10 cellular contexts compared by ENCODE assay signal in the genomic region with DNA sequence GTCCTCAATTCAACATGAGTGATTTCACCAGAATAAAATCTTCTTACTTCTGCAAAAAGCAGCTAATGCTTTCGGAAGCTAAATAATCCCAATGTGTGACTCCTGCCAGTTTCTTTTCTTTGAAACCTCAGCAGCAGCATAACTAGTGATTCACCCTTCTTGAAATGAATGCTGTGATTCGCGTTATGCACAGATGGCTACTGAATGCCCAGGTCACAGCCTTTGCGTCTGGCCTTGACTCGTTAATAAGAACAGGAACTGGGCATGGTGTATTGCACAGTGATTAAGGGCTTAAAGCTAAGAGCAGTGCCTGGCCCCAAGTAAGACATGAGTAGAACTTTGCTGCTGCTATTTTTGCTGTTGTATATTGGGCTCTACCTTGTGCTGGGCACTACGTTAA. TPM values are rescaled to one million over a fixed set of nuclear protein-coding genes. Genes with fewer than 3 reads are reported as not detected.
DNase-seq lines count a peak whose midpoint lies in the region; ATAC-seq, FAIRE-seq and TF ChIP-seq lines count a peak whose summit lies in the region.
"Had no signal": no experiment of that assay in that cellular context is flagged by ENCODE, and none has a peak within 500 bp of the region (broad histone marks: within the 10 kb centered on the region; RNA-seq: fewer than 3 reads in every experiment).

No MANE protein-coding gene starts in this region.

- no peak overlapping the region for H4K5ac ChIP-seq in mesendoderm (ENCODE audit: low read length)

- TF ChIP-seq CTCF in choroid plexus epithelial cell (conservative IDR thresholded peaks at IDR 0.05; ENCODE audit: low read depth, low read length), result no peak

- no peak overlapping the region for H3K23ac ChIP-seq in mesendoderm (ENCODE audit: low read length)

- peaks cover 9% of the 10 kb centered on the region for H3K79me1 ChIP-seq in mesendoderm (ENCODE audit: low read length)

- no peak overlapping the region for H2BK15ac ChIP-seq in mesendoderm (replicated peaks; ENCODE audit: low read depth)

- H3K18ac ChIP-seq in mesendoderm (ENCODE audit: low read length), result no peak overlapping the region

- no peak for ATAC-seq in HG02610 (IDR thresholded peaks at IDR 0.05; ENCODE audit: unreplicated experiment)

- no peak overlapping the region for H2AK5ac ChIP-seq in mesendoderm (ENCODE audit: low read length)

- peaks cover 3% of the 10 kb centered on the region for H3K4me1 ChIP-seq in mesendoderm (ENCODE audit: control insufficient read depth, low read depth, low read length)

- no peak overlapping the region for H2BK120ac ChIP-seq in mesendoderm (ENCODE audit: low read depth, low read length)

- no peak for TF ChIP-seq POLR2A in GM12892 (IDR thresholded peaks at IDR 0.05; ENCODE audit: low read depth, low read length)

- H3K27ac ChIP-seq in mesendoderm (ENCODE audit: low read depth, low read length), result no peak overlapping the region

- H3K4me3 ChIP-seq in choroid plexus epithelial cell (ENCODE audit: low read depth, low read length) (no peak overlapping the region), mesendoderm (ENCODE audit: low read length) (no peak overlapping the region)

- H4K8ac ChIP-seq in mesendoderm (ENCODE audit: low read depth, low read length), result no peak overlapping the region

- H3K79me2 ChIP-seq in mesendoderm (ENCODE audit: control insufficient read depth, insufficient read depth, low read length), result peaks cover 3% of the 10 kb centered on the region

- H3K27me3 ChIP-seq in mesendoderm (ENCODE audit: insufficient read depth, low read length, poor library complexity), result no peaks in the 10 kb centered on the region

- no CpG with 5 or more reads among the region's 6 CpGs for WGBS in mesendoderm (ENCODE audit: extremely low coverage, insufficient coverage, low lambda C conversion rate)

- FAIRE-seq in HTR-8/SVneo (lab: Jason Lieb, UNC) (peak; percentile 80), GM12892 (lab: Jason Lieb, UNC) (no peak), urothelium cell line (lab: Jason Lieb, UNC) (no peak)

- no peak overlapping the region for H3K56ac ChIP-seq in mesendoderm (ENCODE audit: low read length)

- DNase-seq in EH (ENCODE audit: low read depth) (peak; percentile 90), HTR-8/SVneo (ENCODE audit: insufficient read length, low spot score) (peak; percentile 60), choroid plexus epithelial cell (ENCODE audit: low read depth) (peak; percentile 74), midbrain (lab: John Stamatoyannopoulos, UW) (peak; percentile 19), GM12892 (ENCODE audit: insufficient read length) (no peak), mesendoderm (no peak), urothelium cell line (ENCODE audit: low spot score) (no peak)
- DNase-seq: effector CD4-positive, alpha-beta T cell; SW 1271 had no signal

- no peak overlapping the region for H3K4me2 ChIP-seq in mesendoderm (ENCODE audit: low read length)

- H3K36me3 ChIP-seq in mesendoderm (ENCODE audit: control insufficient read depth, insufficient read depth, low read length), result no peaks in the 10 kb centered on the region

- H3K9ac ChIP-seq in mesendoderm (ENCODE audit: low read length), result no peak overlapping the region

- no peak overlapping the region for H2BK5ac ChIP-seq in mesendoderm (ENCODE audit: low read length)

- H3K4ac ChIP-seq in mesendoderm (ENCODE audit: low read depth, low read length), result no peak overlapping the region

RNA-seq across cellular contexts. Expression of a gene that starts 19.0 kb away (rescaled TPM):
- 0.04 TPM for polyA plus RNA-seq in GM12892 (2012; ENCODE audit: missing spikeins)
- polyA plus RNA-seq in mesendoderm (2013, experiment 1 of 2), result 8.1 TPM
- polyA plus RNA-seq in mesendoderm (2013, experiment 2 of 2), result 8.8 TPM

Comparison
In these comparisons a context has a peak if more than half of its experiments do, and no peak if none do; other contexts are left out.
1. DNase-seq: peak in EH (single experiment), HTR-8/SVneo (single experiment), choroid plexus epithelial cell (single experiment) and midbrain (single experiment); none in GM12892 (single experiment), mesendoderm (single experiment) and urothelium cell line (single experiment).